Comparison of ENCODE assay signal across 21 cellular contexts in the genomic region with DNA sequence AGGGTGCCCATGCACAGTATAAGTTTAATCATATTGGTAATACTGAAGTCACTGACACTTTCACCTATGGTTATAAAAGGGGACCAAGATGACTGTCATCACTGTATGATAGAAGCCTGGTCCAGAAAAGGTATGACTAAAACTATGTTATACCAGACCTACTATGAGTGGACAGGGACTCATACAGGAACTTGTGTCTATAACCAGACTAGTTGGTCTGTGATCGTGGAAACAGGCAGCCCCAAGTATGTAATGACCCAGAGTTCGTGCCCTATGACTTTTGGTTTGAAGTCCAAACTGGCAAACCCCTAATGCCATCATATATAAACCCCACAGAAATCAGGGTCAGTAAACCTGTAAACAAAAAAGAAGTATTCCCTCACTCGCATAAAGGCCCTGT.
"Had no signal": no experiment of that assay in that cellular context is flagged by ENCODE, and none has a peak within 500 bp of the region (broad histone marks: within the 10 kb centered on the region; RNA-seq: fewer than 3 reads in every experiment).

No MANE protein-coding gene starts in this region.

- H3K4me3 Mint-ChIP-seq: activated CD8-positive, alpha-beta memory T cell treated with anti-CD3 and anti-CD28 coated beads, Interleukin-2, amount 10 ng/mL, durations not matched to agents 7 days and 5 days; activated naive CD4-positive, alpha-beta T cell treated with anti-CD3 and anti-CD28 coated beads for 36 hours; activated T-cell treated with anti-CD3 and anti-CD28 coated beads, Interleukin-2, amount 50 U/mL, for 24 hours; activated T-helper 1 cell treated with anti-CD3 and anti-CD28 coated beads, Interleukin-12 subunit alpha, Interleukin-12 subunit beta, Interleukin-2, Interleukin-4 antibody, amounts not matched to agents 30 ng/mL and 10 ng/mL and 1 ng/mL, durations not matched to agents 14 hours and 24 hours and 36 hours had no signal

- H3K27me3 Mint-ChIP-seq: activated CD8-positive, alpha-beta memory T cell treated with anti-CD3 and anti-CD28 coated beads, Interleukin-2, amount 10 ng/mL, durations not matched to agents 7 days and 5 days; activated T-cell treated with anti-CD3 and anti-CD28 coated beads, Interleukin-2, amount 50 U/mL, for 24 hours had no signal

- H3K27ac Mint-ChIP-seq: activated CD8-positive, alpha-beta memory T cell treated with anti-CD3 and anti-CD28 coated beads, Interleukin-2, amount 10 ng/mL, durations not matched to agents 7 days and 5 days; activated naive CD4-positive, alpha-beta T cell treated with anti-CD3 and anti-CD28 coated beads for 36 hours; activated T-cell treated with anti-CD3 and anti-CD28 coated beads, Interleukin-2, amount 50 U/mL, for 24 hours had no signal

- H3K9me3 Mint-ChIP-seq: activated naive CD4-positive, alpha-beta T cell treated with anti-CD3 and anti-CD28 coated beads for 36 hours; activated T-cell treated with anti-CD3 and anti-CD28 coated beads, Interleukin-2, amount 50 U/mL, for 24 hours; activated T-helper 1 cell treated with anti-CD3 and anti-CD28 coated beads, Interleukin-12 subunit alpha, Interleukin-12 subunit beta, Interleukin-2, Interleukin-4 antibody, amounts not matched to agents 30 ng/mL and 10 ng/mL and 1 ng/mL, durations not matched to agents 14 hours and 24 hours and 36 hours had no signal

- DNase-seq: activated CD8-positive, alpha-beta memory T cell treated with anti-CD3 and anti-CD28 coated beads, Interleukin-2, amount 10 ng/mL, durations not matched to agents 7 days and 5 days; activated gamma-delta T cell; activated naive CD4-positive, alpha-beta T cell treated with anti-CD3 and anti-CD28 coated beads for 36 hours; activated T-cell treated with anti-CD3 and anti-CD28 coated beads, Interleukin-2, amount 50 U/mL, for 24 hours; amniotic stem cell; body of pancreas; central memory CD4-positive, alpha-beta T cell; IMR-90; Kasumi-1; KBM-7; NCI-H1105 treated with DMSO at 0.1 percent for 48 hours; NCI-H146; NCI-H187 treated with DMSO at 0.1 percent for 48 hours; NCI-H2081 treated with DMSO at 0.1 percent for 48 hours; NCI-H446; NCI-H524; Peyer's patch; Right ventricle myocardium superior; SW 1271 had no signal

- ATAC-seq: activated CD8-positive, alpha-beta memory T cell treated with anti-CD3 and anti-CD28 coated beads, Interleukin-2, amount 10 ng/mL, durations not matched to agents 7 days and 5 days; body of pancreas; SK-N-SH treated with all-trans-retinoic acid at 6 μM for 48 hours had no signal
